Comparison of ENCODE assay signal across 10 cellular contexts in the genomic region with DNA sequence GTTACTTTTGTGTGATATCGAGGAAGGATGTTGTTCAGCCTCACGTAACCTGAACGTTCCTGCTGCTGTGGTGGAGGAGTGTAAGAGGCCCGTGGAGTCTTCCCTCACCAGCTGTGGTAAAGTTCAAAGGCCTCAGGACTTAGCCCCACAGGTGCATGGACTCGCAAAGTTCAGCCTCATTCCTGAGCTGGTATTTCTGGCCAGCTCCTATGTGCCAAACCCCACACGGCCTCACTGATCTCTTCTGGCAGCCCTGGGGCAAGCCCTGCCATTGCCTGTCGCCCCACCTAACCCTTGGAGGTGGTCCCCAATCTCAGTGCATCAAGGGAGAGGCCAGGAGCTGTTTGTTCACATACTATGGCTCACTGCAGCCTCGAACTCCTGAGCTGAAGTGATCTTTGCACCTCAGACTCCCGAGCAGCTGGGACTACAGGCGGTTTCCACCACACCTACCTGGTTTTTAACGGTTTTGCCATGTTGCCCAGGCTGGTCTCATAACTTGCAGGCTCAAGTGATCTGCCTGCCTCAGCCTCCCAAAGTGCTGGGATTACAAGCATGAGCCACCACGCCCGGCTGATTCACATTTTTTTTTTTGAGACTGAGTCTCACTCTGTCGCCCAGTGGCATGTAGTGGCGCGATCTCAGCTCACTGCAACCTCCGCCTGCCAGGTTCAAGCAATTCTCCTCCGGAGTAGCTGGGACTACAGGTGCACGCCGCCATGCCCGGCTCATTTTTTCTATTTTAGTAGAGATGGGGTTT. TPM values are rescaled to one million over a fixed set of nuclear protein-coding genes. Genes with fewer than 3 reads are reported as not detected.
DNase-seq lines count a peak whose midpoint lies in the region; ATAC-seq, FAIRE-seq and TF ChIP-seq lines count a peak whose summit lies in the region.
"Had no signal": no experiment of that assay in that cellular context is flagged by ENCODE, and none has a peak within 500 bp of the region (broad histone marks: within the 10 kb centered on the region; RNA-seq: fewer than 3 reads in every experiment).

No MANE protein-coding gene starts in this region.

- CTCF ChIA-PET in HepG2 (lab: Yijun Ruan, JAX; ENCODE audit: low intra/inter-chr PET ratio, low total read pairs) = no interaction called here

- TF ChIP-seq RAD21 in HepG2 (CRISPR knock-in tag; IDR thresholded peaks at IDR 0.05) = no peak

- H3K4me1 ChIP-seq in cardiac muscle cell (ENCODE audit: low read depth) (peaks cover 29% of the 10 kb centered on the region), HepG2 (ENCODE audit: insufficient read depth, low read length) (peaks cover 48% of the 10 kb centered on the region)

- H3K79me2 ChIP-seq in HepG2 (ENCODE audit: insufficient read depth, low read length) = peaks cover 58% of the 10 kb centered on the region

- peaks cover 10% of the 10 kb centered on the region for H3K27me3 Mint-ChIP-seq in activated naive CD8-positive, alpha-beta T cell treated with anti-CD3 and anti-CD28 coated beads, Interleukin-2, amount 50 U/mL, for 24 hours
- H3K27me3 Mint-ChIP-seq in type B pancreatic cell = peaks cover 13% of the 10 kb centered on the region

- H3K9ac ChIP-seq in HepG2 (ENCODE audit: insufficient read depth, low read depth, low read length) = peak overlapping the region; percentile 100; the same call in 1 of the 2 replicates

- H3K4me3 ChIP-seq in cardiac muscle cell (peak overlapping the region; percentile 98), HepG2 (replicated peaks in 1 of 3; ENCODE audit: insufficient read depth in 1 of 3, low read depth in 2 of 3, low read length in 3 of 3) (peak overlapping the region; percentile 78 to 100 (median 92))

- TF ChIP-seq EP300 in HepG2 (IDR thresholded peaks at IDR 0.05; ENCODE audit: low read depth in 2 of 2, low read length in 2 of 2) (no peak), HepG2 (CRISPR knock-in tag; IDR thresholded peaks at IDR 0.05; ENCODE audit: borderline replicate concordance) (no peak)

- in situ Hi-C loops in HepG2 (cut with HindIII; ENCODE audit: extremely low pct_ligation_motif_present, low pct_unique_long_range_greater_than_20kb) = no loop called here
- in situ Hi-C loops in KBM-7 (cut with MboI; ENCODE audit: low pct_unique_long_range_greater_than_20kb, low sequenced_read_pairs) = no loop called here

- FAIRE-seq in HepG2 (lab: Jason Lieb, UNC) = peak; percentile 56
- FAIRE-seq: endometrium had no signal

- H3K27me3 ChIP-seq in cardiac muscle cell (no peaks in the 10 kb centered on the region), HepG2 (ENCODE audit: control insufficient read depth in 1 of 2, insufficient read depth in 2 of 2, low read length in 2 of 2) (no peaks in the 10 kb centered on the region; a peak in 1 of 5 replicates)

- no peaks in the 10 kb centered on the region for H3K9me3 Mint-ChIP-seq in activated naive CD8-positive, alpha-beta T cell treated with anti-CD3 and anti-CD28 coated beads, Interleukin-2, amount 50 U/mL, for 24 hours
- H3K9me3 Mint-ChIP-seq in type B pancreatic cell = no peaks in the 10 kb centered on the region

- TF ChIP-seq CTCF in cardiac muscle cell (IDR thresholded peaks at IDR 0.05; ENCODE audit: low read depth, low read length) (no peak), HepG2 (CRISPR knock-in tag; IDR thresholded peaks at IDR 0.05) (no peak), type B pancreatic cell (conservative IDR thresholded peaks at IDR 0.05) (no peak)

- no TSS peak for BruUV-seq in HepG2 (replicated peaks; lab: Mats Ljungman, UMichigan)

- intact Hi-C loops in cardiac septum (cut with DNase I) = loop anchor here (5.0 kb wide), 1 partner anchor 39 kb away; the partner anchor contains the start of gene IRF7
- intact Hi-C loops in HepG2 (cut with micrococcal nuclease; ENCODE audit: unreplicated experiment) = no loop called here

- TF ChIP-seq POLR2A in HepG2 (IDR thresholded peaks at IDR 0.05; ENCODE audit: insufficient read depth in 1 of 2, low read depth in 2 of 2, low read length in 2 of 2) = no peak

- no peak for ATAC-seq in activated naive CD8-positive, alpha-beta T cell treated with anti-CD3 and anti-CD28 coated beads, Interleukin-2, amount 50 U/mL, for 24 hours
- ATAC-seq in HepG2 = no peak
- no peak for ATAC-seq in GM18870 (IDR thresholded peaks at IDR 0.05; ENCODE audit: unreplicated experiment)

- 44% methylated on average over 17 of the region's 21 CpGs for WGBS in HepG2 (ENCODE audit: low lambda C conversion rate)

- peaks cover 46% of the 10 kb centered on the region for H3K4me1 Mint-ChIP-seq in activated naive CD8-positive, alpha-beta T cell treated with anti-CD3 and anti-CD28 coated beads, Interleukin-2, amount 50 U/mL, for 24 hours
- peaks cover 23% of the 10 kb centered on the region for H3K4me1 Mint-ChIP-seq in type B pancreatic cell (ENCODE audit: unreplicated experiment)

- H3K36me3 Mint-ChIP-seq in activated naive CD8-positive, alpha-beta T cell treated with anti-CD3 and anti-CD28 coated beads, Interleukin-2, amount 50 U/mL, for 24 hours (ENCODE audit: low read depth) = peaks cover 14% of the 10 kb centered on the region
- peaks cover 3% of the 10 kb centered on the region for H3K36me3 Mint-ChIP-seq in type B pancreatic cell

- POLR2A ChIA-PET in HepG2 (lab: Yijun Ruan, JAX) = interaction anchor here (1.3 to 1.6 kb wide), 4 partner anchors 9 to 18 kb away, joined by 3 to 15 read pairs (median 6); partner anchors contain the start of gene LMNTD2

- H3K9me3 ChIP-seq in cardiac muscle cell (ENCODE audit: low read depth) (no peaks in the 10 kb centered on the region), HepG2 (ENCODE audit: low read length) (no peaks in the 10 kb centered on the region)

- H3K27ac Mint-ChIP-seq in activated naive CD8-positive, alpha-beta T cell treated with anti-CD3 and anti-CD28 coated beads, Interleukin-2, amount 50 U/mL, for 24 hours = no peak overlapping the region
- peak overlapping the region; percentile 29 for H3K27ac Mint-ChIP-seq in type B pancreatic cell

- H3K27ac ChIP-seq in cardiac muscle cell (no peak overlapping the region), HepG2 (ENCODE audit: extremely low read length, insufficient read depth, low read length) (peak overlapping the region; percentile 80)

- H3K4me2 ChIP-seq in HepG2 (ENCODE audit: low read depth, low read length) = peak overlapping the region; percentile 94

- DNase-seq in cardiac muscle cell (ENCODE audit: low read depth in 1 of 2, low spot score in 1 of 2) (no peak), cardiac septum (ENCODE audit: low spot score) (no peak), HepG2 (ENCODE audit: low spot score) (no peak), type B pancreatic cell (ENCODE audit: extremely low spot score, unreplicated experiment) (no peak), KBM-7 (no peak), NCI-H446 (lab: John Stamatoyannopoulos, UW) (no peak)
- no peak for DNase-seq in activated naive CD8-positive, alpha-beta T cell treated with anti-CD3 and anti-CD28 coated beads, Interleukin-2, amount 50 U/mL, for 24 hours

- H3K4me3 Mint-ChIP-seq in activated naive CD8-positive, alpha-beta T cell treated with anti-CD3 and anti-CD28 coated beads, Interleukin-2, amount 50 U/mL, for 24 hours = peak overlapping the region; percentile 92
- peak overlapping the region; percentile 92 for H3K4me3 Mint-ChIP-seq in type B pancreatic cell

- H4K20me1 ChIP-seq in HepG2 (ENCODE audit: insufficient read depth, low read length) = peaks cover 43% of the 10 kb centered on the region

- H3K36me3 ChIP-seq in cardiac muscle cell = peaks cover 2% of the 10 kb centered on the region
- H3K36me3 ChIP-seq in HepG2 (replicated peaks in 1 of 2; ENCODE audit: control insufficient read depth in 1 of 2, insufficient read depth in 2 of 2, low read length in 2 of 2) = peaks cover 8 to 18% of the 10 kb centered on the region in 2 experiments; a peak in 4 of 5 replicates

- no peak overlapping the region for H2AFZ ChIP-seq in HepG2 (ENCODE audit: low read length)

RNA-seq across cellular contexts. Expression of gene PHRF1, which starts 2.2 kb away (rescaled TPM):
- total RNA-seq in cardiac muscle cell (36.4 and 48.0 TPM in 2 replicates), cardiac septum (20.9 TPM), HepG2 (2016; rRNA removed; fragmentation: Illumina TruSeq; extraction: Trizol) (13.7 and 16.7 TPM in 2 replicates), type B pancreatic cell (ENCODE audit: low replicate concordance) (38.7 and 40.8 TPM in 2 replicates)
- polyA plus RNA-seq in cardiac muscle cell (17.8 and 22.8 TPM in 2 replicates), HepG2 (2011; rRNA removed) (8.2 and 11.2 TPM in 2 replicates)
- total RNA-seq in HepG2 (2016; cell fraction: cytosol; rRNA removed; fragmentation: Illumina TruSeq; extraction: Trizol; ENCODE audit: low read depth) = 7.4 and 7.9 TPM in 2 replicates
- 10.7 and 17.0 TPM in 2 replicates for total RNA-seq in HepG2 (2016; cell fraction: insoluble cytoplasmic fraction; rRNA removed; fragmentation: Illumina TruSeq; extraction: Trizol)
- total RNA-seq in HepG2 (2016; cell fraction: membrane; rRNA removed; fragmentation: Illumina TruSeq; extraction: Trizol) = 5.1 and 6.1 TPM in 2 replicates
- 10.8 and 14.2 TPM in 2 replicates for total RNA-seq in HepG2 (2016; cell fraction: nucleus; rRNA removed; fragmentation: Illumina TruSeq; extraction: Trizol)
- 4.8 and 7.0 TPM in 2 replicates for polyA plus RNA-seq in HepG2 (2011; cell fraction: cytosol; rRNA removed)
- 30.1 and 30.7 TPM in 2 replicates for polyA plus RNA-seq in HepG2 (2011; cell fraction: nucleus; rRNA removed)
- polyA plus RNA-seq in HepG2 (2012) = 7.4 and 8.1 TPM in 2 replicates
- polyA plus RNA-seq in HepG2 (2016; cell fraction: cytosol; fragmentation: Illumina TruSeq; extraction: Trizol; ENCODE audit: low read depth) = 1.6 and 1.8 TPM in 2 replicates
- 10.7 and 13.7 TPM in 2 replicates for polyA plus RNA-seq in HepG2 (2016; cell fraction: insoluble cytoplasmic fraction; fragmentation: Illumina TruSeq; extraction: Trizol; ENCODE audit: low read depth)
- 2.1 and 2.5 TPM in 2 replicates for polyA plus RNA-seq in HepG2 (2016; cell fraction: membrane; fragmentation: Illumina TruSeq; extraction: Trizol; ENCODE audit: low read depth)
- polyA plus RNA-seq in HepG2 (2016; cell fraction: nucleus; fragmentation: Illumina TruSeq; extraction: Trizol; ENCODE audit: insufficient read depth, low read depth) = 25.7 and 27.7 TPM in 2 replicates
- 13.6 and 18.7 TPM in 2 replicates for polyA minus RNA-seq in HepG2 (2011; rRNA and poly(A)+ RNA removed; ENCODE audit: low replicate concordance)
- polyA minus RNA-seq in HepG2 (2011; cell fraction: cytosol; rRNA and poly(A)+ RNA removed) = 7.8 and 7.9 TPM in 2 replicates
- polyA minus RNA-seq in HepG2 (2011; cell fraction: nucleus; rRNA and poly(A)+ RNA removed) = 17.4 and 19.9 TPM in 2 replicates

RNA-seq across cellular contexts. Expression of gene RASSF7, which starts 17.7 kb away (rescaled TPM):
- total RNA-seq in cardiac muscle cell (47.8 and 49.5 TPM in 2 replicates), cardiac septum (2.6 TPM), HepG2 (2016; rRNA removed; fragmentation: Illumina TruSeq; extraction: Trizol) (13.1 and 20.2 TPM in 2 replicates), type B pancreatic cell (ENCODE audit: low replicate concordance) (35.7 and 75.8 TPM in 2 replicates)
- polyA plus RNA-seq in cardiac muscle cell (49.6 and 66.7 TPM in 2 replicates), HepG2 (2011; rRNA removed) (28.6 and 36.4 TPM in 2 replicates)
- total RNA-seq in HepG2 (2016; cell fraction: cytosol; rRNA removed; fragmentation: Illumina TruSeq; extraction: Trizol; ENCODE audit: low read depth) = 5.4 and 5.7 TPM in 2 replicates
- 13.3 and 19.7 TPM in 2 replicates for total RNA-seq in HepG2 (2016; cell fraction: insoluble cytoplasmic fraction; rRNA removed; fragmentation: Illumina TruSeq; extraction: Trizol)
- 10.8 and 11.9 TPM in 2 replicates for total RNA-seq in HepG2 (2016; cell fraction: membrane; rRNA removed; fragmentation: Illumina TruSeq; extraction: Trizol)
- total RNA-seq in HepG2 (2016; cell fraction: nucleus; rRNA removed; fragmentation: Illumina TruSeq; extraction: Trizol) = 16.7 and 17.2 TPM in 2 replicates
- 22.3 and 49.0 TPM in 2 replicates for polyA plus RNA-seq in HepG2 (2011; cell fraction: cytosol; rRNA removed)
- polyA plus RNA-seq in HepG2 (2011; cell fraction: nucleus; rRNA removed) = 139 and 165 TPM in 2 replicates
- 8.9 and 12.6 TPM in 2 replicates for polyA plus RNA-seq in HepG2 (2012)
- polyA plus RNA-seq in HepG2 (2016; cell fraction: cytosol; fragmentation: Illumina TruSeq; extraction: Trizol; ENCODE audit: low read depth) = 4.7 and 6.0 TPM in 2 replicates
- 12.3 and 15.9 TPM in 2 replicates for polyA plus RNA-seq in HepG2 (2016; cell fraction: insoluble cytoplasmic fraction; fragmentation: Illumina TruSeq; extraction: Trizol; ENCODE audit: low read depth)
- polyA plus RNA-seq in HepG2 (2016; cell fraction: membrane; fragmentation: Illumina TruSeq; extraction: Trizol; ENCODE audit: low read depth) = 5.9 and 7.2 TPM in 2 replicates
- polyA plus RNA-seq in HepG2 (2016; cell fraction: nucleus; fragmentation: Illumina TruSeq; extraction: Trizol; ENCODE audit: insufficient read depth, low read depth) = 32.6 and 40.7 TPM in 2 replicates
- polyA minus RNA-seq in HepG2 (2011; rRNA and poly(A)+ RNA removed; ENCODE audit: low replicate concordance) = 6.7 and 39.4 TPM in 2 replicates
- polyA minus RNA-seq in HepG2 (2011; cell fraction: cytosol; rRNA and poly(A)+ RNA removed) = 10.4 and 10.9 TPM in 2 replicates
- 15.2 and 17.9 TPM in 2 replicates for polyA minus RNA-seq in HepG2 (2011; cell fraction: nucleus; rRNA and poly(A)+ RNA removed)

RNA-seq across cellular contexts. Expression of gene LMNTD2, which starts 17.9 kb away (rescaled TPM):
- total RNA-seq in cardiac muscle cell = 12.3 and 21.1 TPM in 2 replicates
- 18.4 and 18.8 TPM in 2 replicates for polyA plus RNA-seq in cardiac muscle cell
- total RNA-seq in cardiac septum = 0.40 TPM
- 0.25 and 1.1 TPM in 2 replicates for total RNA-seq in HepG2 (2016; rRNA removed; fragmentation: Illumina TruSeq; extraction: Trizol)
- total RNA-seq in HepG2 (2016; cell fraction: cytosol; rRNA removed; fragmentation: Illumina TruSeq; extraction: Trizol; ENCODE audit: low read depth) = 0.40 and 0.44 TPM in 2 replicates
- 0.45 and 1.1 TPM in 2 replicates for total RNA-seq in HepG2 (2016; cell fraction: insoluble cytoplasmic fraction; rRNA removed; fragmentation: Illumina TruSeq; extraction: Trizol)
- total RNA-seq in HepG2 (2016; cell fraction: membrane; rRNA removed; fragmentation: Illumina TruSeq; extraction: Trizol) = 0.79 and 1.3 TPM in 2 replicates
- 1.3 and 1.7 TPM in 2 replicates for total RNA-seq in HepG2 (2016; cell fraction: nucleus; rRNA removed; fragmentation: Illumina TruSeq; extraction: Trizol)
- polyA plus RNA-seq in HepG2 (2011; rRNA removed) = 3.1 and 3.6 TPM in 2 replicates
- polyA plus RNA-seq in HepG2 (2011; cell fraction: cytosol; rRNA removed) = 1.1 and 2.2 TPM in 2 replicates
- 50.0 and 60.4 TPM in 2 replicates for polyA plus RNA-seq in HepG2 (2011; cell fraction: nucleus; rRNA removed)
- polyA plus RNA-seq in HepG2 (2012) = 1.3 and 1.4 TPM in 2 replicates
- polyA plus RNA-seq in HepG2 (2016; cell fraction: cytosol; fragmentation: Illumina TruSeq; extraction: Trizol; ENCODE audit: low read depth) = 0.53 and 0.78 TPM in 2 replicates
- 0.42 and 0.68 TPM in 2 replicates for polyA plus RNA-seq in HepG2 (2016; cell fraction: insoluble cytoplasmic fraction; fragmentation: Illumina TruSeq; extraction: Trizol; ENCODE audit: low read depth)
- 0.96 and 1.2 TPM in 2 replicates for polyA plus RNA-seq in HepG2 (2016; cell fraction: membrane; fragmentation: Illumina TruSeq; extraction: Trizol; ENCODE audit: low read depth)
- polyA plus RNA-seq in HepG2 (2016; cell fraction: nucleus; fragmentation: Illumina TruSeq; extraction: Trizol; ENCODE audit: insufficient read depth, low read depth) = 3.7 and 5.0 TPM in 2 replicates
- 0.51 and 0.96 TPM in 2 replicates for polyA minus RNA-seq in HepG2 (2011; rRNA and poly(A)+ RNA removed; ENCODE audit: low replicate concordance)
- polyA minus RNA-seq in HepG2 (2011; cell fraction: cytosol; rRNA and poly(A)+ RNA removed) = 0.88 and 1.4 TPM in 2 replicates
- polyA minus RNA-seq in HepG2 (2011; cell fraction: nucleus; rRNA and poly(A)+ RNA removed) = 2.6 and 3.1 TPM in 2 replicates
- 6.7 and 7.2 TPM in 2 replicates for total RNA-seq in type B pancreatic cell (ENCODE audit: low replicate concordance)

RNA-seq across cellular contexts. Expression of gene IRF7, which starts 37.3 kb away (rescaled TPM):
- 17.7 and 24.7 TPM in 2 replicates for total RNA-seq in cardiac muscle cell
- 13.0 and 17.0 TPM in 2 replicates for polyA plus RNA-seq in cardiac muscle cell
- total RNA-seq in cardiac septum = 9.7 TPM
- total RNA-seq in HepG2 (2016; rRNA removed; fragmentation: Illumina TruSeq; extraction: Trizol) = not detected in 2 replicates
- total RNA-seq in HepG2 (2016; cell fraction: cytosol; rRNA removed; fragmentation: Illumina TruSeq; extraction: Trizol; ENCODE audit: low read depth) = not detected in 2 replicates
- not detected in 2 replicates for total RNA-seq in HepG2 (2016; cell fraction: insoluble cytoplasmic fraction; rRNA removed; fragmentation: Illumina TruSeq; extraction: Trizol)
- not detected in 2 replicates for total RNA-seq in HepG2 (2016; cell fraction: membrane; rRNA removed; fragmentation: Illumina TruSeq; extraction: Trizol)
- not detected in 2 replicates for total RNA-seq in HepG2 (2016; cell fraction: nucleus; rRNA removed; fragmentation: Illumina TruSeq; extraction: Trizol)
- 0.04 TPM in 1 of 2 replicates, not detected in the other for polyA plus RNA-seq in HepG2 (2011; rRNA removed)
- 0.03 TPM in 1 of 2 replicates, not detected in the other for polyA plus RNA-seq in HepG2 (2011; cell fraction: cytosol; rRNA removed)
- polyA plus RNA-seq in HepG2 (2011; cell fraction: nucleus; rRNA removed) = 0.47 and 0.69 TPM in 2 replicates
- polyA plus RNA-seq in HepG2 (2012) = 0.42 and 0.91 TPM in 2 replicates
- polyA plus RNA-seq in HepG2 (2016; cell fraction: cytosol; fragmentation: Illumina TruSeq; extraction: Trizol; ENCODE audit: low read depth) = not detected in 2 replicates
- not detected in 2 replicates for polyA plus RNA-seq in HepG2 (2016; cell fraction: insoluble cytoplasmic fraction; fragmentation: Illumina TruSeq; extraction: Trizol; ENCODE audit: low read depth)
- polyA plus RNA-seq in HepG2 (2016; cell fraction: membrane; fragmentation: Illumina TruSeq; extraction: Trizol; ENCODE audit: low read depth) = not detected in 2 replicates
- polyA plus RNA-seq in HepG2 (2016; cell fraction: nucleus; fragmentation: Illumina TruSeq; extraction: Trizol; ENCODE audit: insufficient read depth, low read depth) = not detected in 2 replicates
- polyA minus RNA-seq in HepG2 (2011; rRNA and poly(A)+ RNA removed; ENCODE audit: low replicate concordance) = 3.8 TPM in 1 of 2 replicates, not detected in the other
- not detected in 2 replicates for polyA minus RNA-seq in HepG2 (2011; cell fraction: cytosol; rRNA and poly(A)+ RNA removed)
- not detected in 2 replicates for polyA minus RNA-seq in HepG2 (2011; cell fraction: nucleus; rRNA and poly(A)+ RNA removed)
- 16.4 and 20.5 TPM in 2 replicates for total RNA-seq in type B pancreatic cell (ENCODE audit: low replicate concordance)
- total RNA-seq: M059J had no signal

RNA-seq across cellular contexts. Expression of gene LRRC56, which starts 41.1 kb away (rescaled TPM):
- total RNA-seq in cardiac muscle cell (2.6 and 4.5 TPM in 2 replicates), cardiac septum (0.38 TPM), HepG2 (2016; rRNA removed; fragmentation: Illumina TruSeq; extraction: Trizol) (0.08 and 0.11 TPM in 2 replicates), type B pancreatic cell (ENCODE audit: low replicate concordance) (1.7 and 1.8 TPM in 2 replicates)
- polyA plus RNA-seq in cardiac muscle cell (2.5 and 3.4 TPM in 2 replicates), HepG2 (2011; rRNA removed) (0.29 and 0.46 TPM in 2 replicates)
- 0.10 TPM in 1 of 2 replicates, not detected in the other for total RNA-seq in HepG2 (2016; cell fraction: cytosol; rRNA removed; fragmentation: Illumina TruSeq; extraction: Trizol; ENCODE audit: low read depth)
- 0.09 TPM in 2 replicates for total RNA-seq in HepG2 (2016; cell fraction: insoluble cytoplasmic fraction; rRNA removed; fragmentation: Illumina TruSeq; extraction: Trizol)
- 0.06 and 0.07 TPM in 2 replicates for total RNA-seq in HepG2 (2016; cell fraction: membrane; rRNA removed; fragmentation: Illumina TruSeq; extraction: Trizol)
- not detected in 2 replicates for total RNA-seq in HepG2 (2016; cell fraction: nucleus; rRNA removed; fragmentation: Illumina TruSeq; extraction: Trizol)
- 0.21 and 0.22 TPM in 2 replicates for polyA plus RNA-seq in HepG2 (2011; cell fraction: cytosol; rRNA removed)
- polyA plus RNA-seq in HepG2 (2011; cell fraction: nucleus; rRNA removed) = 3.4 and 3.8 TPM in 2 replicates
- 0.34 and 0.59 TPM in 2 replicates for polyA plus RNA-seq in HepG2 (2012)
- polyA plus RNA-seq in HepG2 (2016; cell fraction: cytosol; fragmentation: Illumina TruSeq; extraction: Trizol; ENCODE audit: low read depth) = 0.05 TPM in 1 of 2 replicates, not detected in the other
- polyA plus RNA-seq in HepG2 (2016; cell fraction: insoluble cytoplasmic fraction; fragmentation: Illumina TruSeq; extraction: Trizol; ENCODE audit: low read depth) = 0.19 TPM in 1 of 2 replicates, not detected in the other
- 0.10 TPM in 1 of 2 replicates, not detected in the other for polyA plus RNA-seq in HepG2 (2016; cell fraction: membrane; fragmentation: Illumina TruSeq; extraction: Trizol; ENCODE audit: low read depth)
- 0.37 and 0.44 TPM in 2 replicates for polyA plus RNA-seq in HepG2 (2016; cell fraction: nucleus; fragmentation: Illumina TruSeq; extraction: Trizol; ENCODE audit: insufficient read depth, low read depth)
- polyA minus RNA-seq in HepG2 (2011; rRNA and poly(A)+ RNA removed; ENCODE audit: low replicate concordance) = 0.20 and 0.56 TPM in 2 replicates
- polyA minus RNA-seq in HepG2 (2011; cell fraction: cytosol; rRNA and poly(A)+ RNA removed) = 0.30 TPM in 1 of 2 replicates, not detected in the other
- 0.37 and 0.64 TPM in 2 replicates for polyA minus RNA-seq in HepG2 (2011; cell fraction: nucleus; rRNA and poly(A)+ RNA removed)
